ENCODE assay signal across 35 cellular contexts in genomic region chr5:72641164-72641563, GRCh38.
"Had no signal": no experiment of that assay in that cellular context is flagged by ENCODE, and none has a peak within 500 bp of the region (broad histone marks: within the 10 kb centered on the region; RNA-seq: fewer than 3 reads in every experiment).

No MANE protein-coding gene starts in this region.

- DNase-seq: Karpas-422, Kasumi-1, MG63, MM.1S, MV-4-11, NCI-H1048, NCI-H1092, NCI-H1092 treated with DMSO at 0.1 percent for 48 hours, NCI-H1105, NCI-H1105 treated with DMSO at 0.1 percent for 48 hours, NCI-H1417, NCI-H1417 treated with DMSO at 0.1 percent for 48 hours, NCI-H1436, NCI-H1436 treated with DMSO at 0.1 percent for 48 hours, NCI-H146, NCI-H1694, NCI-H1694 treated with DMSO at 0.1 percent for 48 hours, NCI-H187, NCI-H187 treated with DMSO at 0.1 percent for 48 hours, NCI-H1930, NCI-H2029, NCI-H2029 treated with DMSO at 0.1 percent for 48 hours, NCI-H2081, NCI-H2081 treated with DMSO at 0.1 percent for 48 hours, NCI-H2107, NCI-H2171, NCI-H2171 treated with DMSO at 0.1 percent for 48 hours, NCI-H2227 treated with DMSO at 0.1 percent for 48 hours, NCI-H226, NCI-H345, NCI-H446, NCI-H446 treated with DMSO at 0.1 percent for 48 hours, NCI-H510A, NCI-H510A treated with DMSO at 0.1 percent for 48 hours, NCI-H524 had no signal

- H3K4me3 ChIP-seq: MG63 had no signal

- H3K36me3 ChIP-seq: MG63 had no signal

- H3K9me3 ChIP-seq: MG63 had no signal

- H3K27me3 ChIP-seq: MG63 had no signal
